Comparison of ENCODE assay signal across 14 cellular contexts in genomic region chr10:74913321-74913980, GRCh38.
DNase-seq lines count a peak whose midpoint lies in the region; ATAC-seq and TF ChIP-seq lines count a peak whose summit lies in the region.
"Had no signal": no experiment of that assay in that cellular context is flagged by ENCODE, and none has a peak within 500 bp of the region (broad histone marks: within the 10 kb centered on the region; RNA-seq: fewer than 3 reads in every experiment).

No MANE protein-coding gene starts in this region.

- intact Hi-C loops in activated B cell treated with CpG ODN at 0.5 μM for 24 hours (cut with micrococcal nuclease) = no loop called here

- DNase-seq in activated B cell treated with CpG ODN at 0.5 μM for 24 hours (no peak), DMS53 (lab: John Stamatoyannopoulos, UW) (no peak), glomerular visceral epithelial cell (ENCODE audit: extremely low spot score) (no peak), nucleus accumbens (lab: John Stamatoyannopoulos, UW) (no peak)
- DNase-seq in naive thymus-derived CD8-positive, alpha-beta T cell = peak in 1 of 10 donors; percentile 10
- DNase-seq: head of caudate nucleus, KBM-7, left lung, NCI-H187, nephron progenitor cell, SIG-M5 had no signal

- H3K36me3 Mint-ChIP-seq in activated B cell treated with CpG ODN at 0.5 μM for 24 hours (ENCODE audit: low read depth) = peaks cover 2% of the 10 kb centered on the region
- H3K36me3 Mint-ChIP-seq in naive thymus-derived CD8-positive, alpha-beta T cell = peaks cover 5% of the 10 kb centered on the region in 3 donors

- H3K9me3 Mint-ChIP-seq in activated B cell treated with CpG ODN at 0.5 μM for 24 hours = peaks cover 3% of the 10 kb centered on the region
- peaks cover 0 to 8% (median 2%) of the 10 kb centered on the region in 9 donors for H3K9me3 Mint-ChIP-seq in naive thymus-derived CD8-positive, alpha-beta T cell

- POLR2A ChIA-PET in activated B cell treated with CpG ODN at 0.5 μM for 24 hours (lab: Charles Lee) = interaction anchor here (0.6 to 1.1 kb wide), 2 partner anchors 19 to 271 kb away, joined by 3 read pairs; no protein-coding TSS in a partner anchor
- POLR2A ChIA-PET in naive thymus-derived CD8-positive, alpha-beta T cell (lab: Charles Lee) = interaction anchor here (0.7 kb wide), 1 partner anchor 13 kb away, joined by 3 read pairs; no protein-coding TSS in a partner anchor

- H3K4me3 Mint-ChIP-seq in activated B cell treated with CpG ODN at 0.5 μM for 24 hours = peak overlapping the region; percentile 47
- peak overlapping the region in 7 of 10 donors; percentile 8 to 61 (median 27) for H3K4me3 Mint-ChIP-seq in naive thymus-derived CD8-positive, alpha-beta T cell
- H3K4me3 Mint-ChIP-seq: nephron progenitor cell had no signal

- H3K27ac Mint-ChIP-seq in activated B cell treated with CpG ODN at 0.5 μM for 24 hours = no peak overlapping the region
- peak overlapping the region in 6 of 10 donors; percentile 2 to 69 (median 24) for H3K27ac Mint-ChIP-seq in naive thymus-derived CD8-positive, alpha-beta T cell
- H3K27ac Mint-ChIP-seq: nephron progenitor cell had no signal

- CTCF ChIA-PET in activated B cell treated with CpG ODN at 0.5 μM for 24 hours (lab: Charles Lee) = interaction anchor here (1.0 kb wide), 1 partner anchor 69 kb away, joined by 3 read pairs; no protein-coding TSS in a partner anchor

- peak; percentile 20 for TF ChIP-seq CTCF in GM12873 (IDR thresholded peaks at IDR 0.05; ENCODE audit: insufficient read depth, low read depth, low read length, missing control alignments)
- TF ChIP-seq CTCF in activated B cell treated with CpG ODN at 0.5 μM for 24 hours (IDR thresholded peaks at IDR 0.05) = no peak

- H3K4me1 Mint-ChIP-seq in activated B cell treated with CpG ODN at 0.5 μM for 24 hours = peaks cover 38% of the 10 kb centered on the region
- peaks cover 25 to 59% (median 57%) of the 10 kb centered on the region in 4 donors for H3K4me1 Mint-ChIP-seq in naive thymus-derived CD8-positive, alpha-beta T cell
- H3K4me1 Mint-ChIP-seq: nephron progenitor cell had no signal

- ATAC-seq in GM21825 (IDR thresholded peaks at IDR 0.05; ENCODE audit: unreplicated experiment) = peak; percentile 57
- peak; percentile 37 for ATAC-seq in activated B cell treated with CpG ODN at 0.5 μM for 24 hours (ENCODE audit: low read depth)
- peak; percentile 54 to 58 for ATAC-seq in naive thymus-derived CD8-positive, alpha-beta T cell
- ATAC-seq: left lung, sciatic nerve had no signal

- H3K27me3 Mint-ChIP-seq in activated B cell treated with CpG ODN at 0.5 μM for 24 hours = no peaks in the 10 kb centered on the region
- H3K27me3 Mint-ChIP-seq in naive thymus-derived CD8-positive, alpha-beta T cell = no peaks in the 10 kb centered on the region
